Comparison of ENCODE assay signal across 12 cellular contexts in the genomic region with DNA sequence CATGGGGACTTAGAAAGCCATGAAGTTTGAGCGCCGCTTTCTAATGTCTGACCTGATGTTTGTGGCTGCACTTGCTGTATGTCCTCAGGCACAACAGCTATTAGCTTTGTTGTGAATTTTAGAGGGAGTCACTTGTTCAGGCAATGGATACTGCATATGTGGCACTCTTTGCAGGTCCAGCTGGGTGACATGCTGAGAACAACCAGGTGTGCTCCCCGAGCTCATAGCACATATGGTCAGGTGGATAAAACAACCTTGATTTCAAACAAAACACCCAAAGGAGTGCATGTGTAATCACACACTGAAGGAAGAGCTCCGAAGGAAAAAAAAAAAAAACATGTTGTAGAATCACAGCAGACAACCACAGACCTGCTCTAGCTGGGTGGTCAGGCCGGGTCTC.
"Had no signal": no experiment of that assay in that cellular context is flagged by ENCODE, and none has a peak within 500 bp of the region (broad histone marks: within the 10 kb centered on the region; RNA-seq: fewer than 3 reads in every experiment).

No MANE protein-coding gene starts in this region.

- H3K9me3 Mint-ChIP-seq: activated naive CD4-positive, alpha-beta T cell treated with anti-CD3 and anti-CD28 coated beads, Interleukin-2, amount 50 U/mL, for 72 hours; stimulated activated effector memory CD8-positive, alpha-beta T cell treated with anti-CD3 and anti-CD28 coated beads, Interleukin-12 subunit alpha, Interleukin-12 subunit beta, amount 100 ng/mL, for 72 hours had no signal

- H3K4me3 ChIP-seq: tibial nerve had no signal

- H3K4me1 Mint-ChIP-seq: stimulated activated effector memory CD8-positive, alpha-beta T cell treated with anti-CD3 and anti-CD28 coated beads, Interleukin-12 subunit alpha, Interleukin-12 subunit beta, amount 100 ng/mL, for 72 hours had no signal

- DNase-seq: activated CD4-positive, alpha-beta T cell treated with anti-CD3 and anti-CD28 coated beads, Interleukin-2, amount 50 U/mL, for 1 hour; activated CD4-positive, CD25-positive, alpha-beta regulatory T cell; right cardiac atrium; small intestine; T-helper 2 cell had no signal

- H3K27ac ChIP-seq: tibial nerve had no signal

- H3K27me3 ChIP-seq: tibial nerve had no signal

- H3K4me3 Mint-ChIP-seq: mesothelial cell of epicardium; stimulated activated effector memory CD8-positive, alpha-beta T cell treated with anti-CD3 and anti-CD28 coated beads, Interleukin-12 subunit alpha, Interleukin-12 subunit beta, amount 100 ng/mL, for 72 hours had no signal

- H3K27ac Mint-ChIP-seq: activated naive CD4-positive, alpha-beta T cell treated with anti-CD3 and anti-CD28 coated beads, Interleukin-2, amount 50 U/mL, for 72 hours; stimulated activated effector memory CD8-positive, alpha-beta T cell treated with anti-CD3 and anti-CD28 coated beads, Interleukin-12 subunit alpha, Interleukin-12 subunit beta, amount 100 ng/mL, for 72 hours had no signal

- H3K36me3 Mint-ChIP-seq: activated naive CD4-positive, alpha-beta T cell treated with anti-CD3 and anti-CD28 coated beads, Interleukin-2, amount 50 U/mL, for 72 hours; stimulated activated effector memory CD8-positive, alpha-beta T cell treated with anti-CD3 and anti-CD28 coated beads, Interleukin-12 subunit alpha, Interleukin-12 subunit beta, amount 100 ng/mL, for 72 hours had no signal

- H3K9me3 ChIP-seq: tibial nerve had no signal

- H3K36me3 ChIP-seq: tibial nerve had no signal

- FAIRE-seq: colon, frontal cortex, small intestine, TTC549 had no signal
